Comparison of ENCODE assay signal across 11 cellular contexts in genomic region chr7:2921748-2922147, GRCh38.
DNase-seq lines count a peak whose midpoint lies in the region; TF ChIP-seq lines count a peak whose summit lies in the region.
"Had no signal": no experiment of that assay in that cellular context is flagged by ENCODE, and none has a peak within 500 bp of the region (broad histone marks: within the 10 kb centered on the region; RNA-seq: fewer than 3 reads in every experiment).

No MANE protein-coding gene starts in this region.

- H3K36me3 Mint-ChIP-seq in nephron (ENCODE audit: low read depth): no peaks in the 10 kb centered on the region

- no peak overlapping the region for H3K4me3 ChIP-seq in cardiac fibroblast (replicated peaks in 1 of 2; ENCODE audit: low read depth in 2 of 2, low read length in 2 of 2)
- H3K4me3 ChIP-seq: vagina had no signal

- DNase-seq in COLO829 (ENCODE audit: low spot score) (peak; percentile 30), cardiac fibroblast (ENCODE audit: low read depth in 2 of 2) (no peak), NCI-H2107 (lab: John Stamatoyannopoulos, UW) (no peak), DMS53 (lab: John Stamatoyannopoulos, UW) (no peak), glomerular visceral epithelial cell (ENCODE audit: extremely low spot score) (no peak), SKM-1 (lab: John Stamatoyannopoulos, UW; ENCODE audit: unreplicated experiment) (no peak)
- DNase-seq: left cardiac atrium, NCI-H1436 had no signal

- TF ChIP-seq CTCF in LNCAP (IDR thresholded peaks at IDR 0.05) (peak; percentile 16; the same call in 1 of the 2 replicates), cardiac fibroblast (IDR thresholded peaks at IDR 0.05; ENCODE audit: low read depth, low read length) (peak; percentile 22), nephron (IDR thresholded peaks at IDR 0.05; ENCODE audit: unreplicated experiment in 3 of 3) (peak in 2 of 3 experiments; percentile 17 to 37)

- no peak overlapping the region for H3K4me3 Mint-ChIP-seq in nephron

- H3K9me3 Mint-ChIP-seq in nephron: peaks cover 9% of the 10 kb centered on the region

- peaks cover 12% of the 10 kb centered on the region for H3K4me1 Mint-ChIP-seq in nephron

- H3K27ac Mint-ChIP-seq in nephron: peak overlapping the region in 2 of 3 experiments; percentile 47 to 64

- H3K27me3 Mint-ChIP-seq in nephron (ENCODE audit: low read depth): peaks cover 33% of the 10 kb centered on the region
